ENCODE assay signal across 1 cellular context in genomic region chr9:137578518-137579258, GRCh38.
TF ChIP-seq lines count a peak whose summit lies in the region.

Gene DPH7 (minus strand): TSS chr9:137578925. CDS start chr9:137578777, 148 bp downstream.

TF ChIP-seq in HepG2, 621 proteins besides CTCF, POLR2A, EP300 and RAD21 (continued from another document and continues in another):
- TF ChIP-seq AHDC1 (CRISPR knock-in tag; IDR thresholded peaks at IDR 0.05; ENCODE audit: borderline replicate concordance) (peak; percentile 55), ZNF749 (CRISPR knock-in tag; IDR thresholded peaks at IDR 0.05; ENCODE audit: borderline replicate concordance) (0 out of 2 replicates have a peak, but pooled peaks have one; percentile 50), CCAR2 (optimal IDR thresholded peaks at IDR 0.05; ENCODE audit: low read depth, low read length) (peak; percentile 57), CREBL2 (CRISPR knock-in tag; IDR thresholded peaks at IDR 0.05; ENCODE audit: borderline replicate concordance) (peak; percentile 90; the same call in 1 of the 2 replicates), DR1 (CRISPR knock-in tag; IDR thresholded peaks at IDR 0.05) (peak; percentile 49), CHD2 (IDR thresholded peaks at IDR 0.05; ENCODE audit: low read depth, low read length) (peak; percentile 67; the same call in 1 of the 2 replicates), RBAK (CRISPR knock-in tag; IDR thresholded peaks at IDR 0.05) (no peak), SIX1 (CRISPR knock-in tag; IDR thresholded peaks at IDR 0.05; ENCODE audit: borderline replicate concordance) (peak; percentile 13; the same call in 1 of the 2 replicates), WIZ (CRISPR knock-in tag; IDR thresholded peaks at IDR 0.05) (no peak), HMG20B (CRISPR knock-in tag; conservative IDR thresholded peaks at IDR 0.05) (no peak), PRMT3 (CRISPR knock-in tag; IDR thresholded peaks at IDR 0.05; ENCODE audit: borderline replicate concordance, low read depth) (0 out of 2 replicates have a peak, but pooled peaks have one; percentile 54), EEA1 (CRISPR knock-in tag; IDR thresholded peaks at IDR 0.05; ENCODE audit: borderline replicate concordance) (no peak), TBX2 (CRISPR knock-in tag; IDR thresholded peaks at IDR 0.05; ENCODE audit: borderline replicate concordance) (peak; percentile 73), ZNF234 (CRISPR knock-in tag; conservative IDR thresholded peaks at IDR 0.05) (no peak), POLR2AphosphoS5 (IDR thresholded peaks at IDR 0.05; ENCODE audit: low read depth, low read length) (peak; percentile 69), UBTF (CRISPR knock-in tag; IDR thresholded peaks at IDR 0.05) (peak; percentile 97), ONECUT2 (CRISPR knock-in tag; IDR thresholded peaks at IDR 0.05) (0 out of 2 replicates have a peak, but pooled peaks have one; percentile 13), IKZF5 (CRISPR knock-in tag; IDR thresholded peaks at IDR 0.05) (peak; percentile 75), ZNF263 (CRISPR knock-in tag; IDR thresholded peaks at IDR 0.05) (0 out of 2 replicates have a peak, but pooled peaks have one; percentile 12), CREB3 (CRISPR knock-in tag; IDR thresholded peaks at IDR 0.05) (no peak; the same call in 1 of the 2 replicates), ZFP36 (IDR thresholded peaks at IDR 0.05; ENCODE audit: borderline replicate concordance, low read depth, low read length, partially characterized antibody) (no peak), ARNT2 (CRISPR knock-in tag; IDR thresholded peaks at IDR 0.05; ENCODE audit: low read depth) (peak; percentile 90), RNF2 (conservative IDR thresholded peaks at IDR 0.05; ENCODE audit: low read depth) (0 out of 2 replicates have a peak, but pooled peaks have one; percentile 46), ZNF513 (CRISPR knock-in tag; conservative IDR thresholded peaks at IDR 0.05) (0 out of 2 replicates have a peak, but pooled peaks have one; percentile 37), ZBTB46 (CRISPR knock-in tag; IDR thresholded peaks at IDR 0.05; ENCODE audit: borderline replicate concordance) (peak; percentile 71; the same call in 1 of the 2 replicates), RBFOX2 (IDR thresholded peaks at IDR 0.05; ENCODE audit: low read depth, low read length) (peak; percentile 93), ZNF235 (CRISPR knock-in tag; IDR thresholded peaks at IDR 0.05; ENCODE audit: borderline replicate concordance) (0 out of 2 replicates have a peak, but pooled peaks have one; percentile 56), ZNF614 (CRISPR knock-in tag; IDR thresholded peaks at IDR 0.05; ENCODE audit: borderline replicate concordance) (peak; percentile 39; the same call in 1 of the 2 replicates), TOPORS (CRISPR knock-in tag; IDR thresholded peaks at IDR 0.05) (peak; percentile 43; the same call in 1 of the 2 replicates), ZNF501 (CRISPR knock-in tag; IDR thresholded peaks at IDR 0.05) (peak; percentile 16), ZBED4 (CRISPR knock-in tag; IDR thresholded peaks at IDR 0.05; ENCODE audit: borderline replicate concordance) (peak; percentile 86; the same call in 1 of the 2 replicates), ISL2 (CRISPR knock-in tag; IDR thresholded peaks at IDR 0.05) (peak; percentile 61; the same call in 1 of the 2 replicates), ZNF777 (CRISPR knock-in tag; IDR thresholded peaks at IDR 0.05) (0 out of 2 replicates have a peak, but pooled peaks have one; percentile 46), ERF (CRISPR knock-in tag; IDR thresholded peaks at IDR 0.05) (peak; percentile 82), ZMAT3 (CRISPR knock-in tag; conservative IDR thresholded peaks at IDR 0.05) (peak; percentile 24; the same call in 1 of the 2 replicates), RXRB (CRISPR knock-in tag; IDR thresholded peaks at IDR 0.05; ENCODE audit: borderline replicate concordance) (0 out of 2 replicates have a peak, but pooled peaks have one; percentile 47), KMT2A (CRISPR knock-in tag; IDR thresholded peaks at IDR 0.05) (peak; percentile 92), FOXO4 (CRISPR knock-in tag; conservative IDR thresholded peaks at IDR 0.05) (0 out of 2 replicates have a peak, but pooled peaks have one; percentile 17), PAWR (CRISPR knock-in tag; IDR thresholded peaks at IDR 0.05; ENCODE audit: borderline replicate concordance) (no peak), KLF16 (CRISPR knock-in tag; IDR thresholded peaks at IDR 0.05) (peak; percentile 65 to 88; a peak in 1 of 4 replicates), ZNF383 (CRISPR knock-in tag; IDR thresholded peaks at IDR 0.05; ENCODE audit: borderline replicate concordance) (no peak), ZFX (CRISPR knock-in tag; IDR thresholded peaks at IDR 0.05; ENCODE audit: low read depth) (peak; percentile 98), PAX8 (CRISPR knock-in tag; IDR thresholded peaks at IDR 0.05; ENCODE audit: borderline replicate concordance) (no peak)
